Comparison of ENCODE assay signal across 1 cellular context in the genomic region with DNA sequence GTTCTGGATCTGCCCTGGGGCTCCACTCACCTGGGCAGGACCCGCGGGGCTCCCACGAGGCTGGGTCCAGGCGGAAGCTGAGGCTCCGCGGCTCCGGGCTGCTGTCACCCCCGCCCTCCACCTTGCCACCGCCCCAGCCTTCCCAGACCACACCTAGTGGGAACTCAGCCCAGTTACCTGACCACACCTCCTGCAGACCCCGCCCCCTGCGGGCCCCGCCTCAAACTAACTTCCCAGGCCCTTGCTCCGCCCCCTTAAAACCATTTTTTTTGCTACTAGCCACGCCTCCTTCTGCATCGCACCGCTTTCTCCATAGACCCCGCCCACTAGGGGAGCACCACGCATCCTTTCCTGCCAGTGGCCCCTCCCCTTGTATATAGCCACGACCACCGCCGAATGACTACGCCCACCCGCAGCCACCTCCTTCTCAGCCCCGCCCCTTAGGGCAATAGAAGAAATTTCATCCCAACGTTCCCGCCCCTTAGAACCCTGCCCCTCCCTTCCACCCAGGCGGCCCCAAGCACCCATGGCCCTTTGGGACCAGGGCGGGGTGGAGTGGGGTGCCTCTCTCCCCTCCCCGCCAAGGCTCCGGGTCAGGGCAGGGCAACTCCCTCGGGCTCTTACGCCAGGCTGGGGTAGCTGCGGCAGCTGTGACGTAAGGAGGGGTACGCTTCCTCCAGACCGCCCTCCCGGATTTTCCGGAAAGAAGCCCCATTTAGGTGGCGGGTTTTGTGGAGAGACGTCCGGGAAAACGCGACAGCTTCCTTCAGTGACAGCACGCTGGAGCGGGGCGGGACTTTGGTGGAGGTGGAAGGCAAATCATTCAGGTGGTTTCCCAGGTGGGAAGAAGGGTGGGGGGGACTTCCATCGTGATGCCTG.
TF ChIP-seq lines count a peak whose summit lies in the region.

A gene (minus strand): TSS at position 79 of the 879 bp plus-strand sequence. CDS start 3,687 bp downstream, outside the sequence.

TF ChIP-seq in GM12878, 131 proteins besides CTCF, POLR2A, EP300 and RAD21 (continued from another document):
- TF ChIP-seq, protein P1, sequence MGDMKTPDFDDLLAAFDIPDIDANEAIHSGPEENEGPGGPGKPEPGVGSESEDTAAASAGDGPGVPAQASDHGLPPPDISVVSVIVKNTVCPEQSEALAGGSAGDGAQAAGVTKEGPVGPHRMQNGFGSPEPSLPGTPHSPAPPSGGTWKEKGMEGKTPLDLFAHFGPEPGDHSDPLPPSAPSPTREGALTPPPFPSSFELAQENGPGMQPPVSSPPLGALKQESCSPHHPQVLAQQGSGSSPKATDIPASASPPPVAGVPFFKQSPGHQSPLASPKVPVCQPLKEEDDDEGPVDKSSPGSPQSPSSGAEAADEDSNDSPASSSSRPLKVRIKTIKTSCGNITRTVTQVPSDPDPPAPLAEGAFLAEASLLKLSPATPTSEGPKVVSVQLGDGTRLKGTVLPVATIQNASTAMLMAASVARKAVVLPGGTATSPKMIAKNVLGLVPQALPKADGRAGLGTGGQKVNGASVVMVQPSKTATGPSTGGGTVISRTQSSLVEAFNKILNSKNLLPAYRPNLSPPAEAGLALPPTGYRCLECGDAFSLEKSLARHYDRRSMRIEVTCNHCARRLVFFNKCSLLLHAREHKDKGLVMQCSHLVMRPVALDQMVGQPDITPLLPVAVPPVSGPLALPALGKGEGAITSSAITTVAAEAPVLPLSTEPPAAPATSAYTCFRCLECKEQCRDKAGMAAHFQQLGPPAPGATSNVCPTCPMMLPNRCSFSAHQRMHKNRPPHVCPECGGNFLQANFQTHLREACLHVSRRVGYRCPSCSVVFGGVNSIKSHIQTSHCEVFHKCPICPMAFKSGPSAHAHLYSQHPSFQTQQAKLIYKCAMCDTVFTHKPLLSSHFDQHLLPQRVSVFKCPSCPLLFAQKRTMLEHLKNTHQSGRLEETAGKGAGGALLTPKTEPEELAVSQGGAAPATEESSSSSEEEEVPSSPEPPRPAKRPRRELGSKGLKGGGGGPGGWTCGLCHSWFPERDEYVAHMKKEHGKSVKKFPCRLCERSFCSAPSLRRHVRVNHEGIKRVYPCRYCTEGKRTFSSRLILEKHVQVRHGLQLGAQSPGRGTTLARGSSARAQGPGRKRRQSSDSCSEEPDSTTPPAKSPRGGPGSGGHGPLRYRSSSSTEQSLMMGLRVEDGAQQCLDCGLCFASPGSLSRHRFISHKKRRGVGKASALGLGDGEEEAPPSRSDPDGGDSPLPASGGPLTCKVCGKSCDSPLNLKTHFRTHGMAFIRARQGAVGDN (IDR thresholded peaks at IDR 0.05) = no peak
- peak; percentile 66 for TF ChIP-seq EED (IDR thresholded peaks at IDR 0.05; ENCODE audit: low read depth)
- TF ChIP-seq GATAD2B (conservative IDR thresholded peaks at IDR 0.05; ENCODE audit: low read depth) = peak; percentile 60
- TF ChIP-seq, protein P2, sequence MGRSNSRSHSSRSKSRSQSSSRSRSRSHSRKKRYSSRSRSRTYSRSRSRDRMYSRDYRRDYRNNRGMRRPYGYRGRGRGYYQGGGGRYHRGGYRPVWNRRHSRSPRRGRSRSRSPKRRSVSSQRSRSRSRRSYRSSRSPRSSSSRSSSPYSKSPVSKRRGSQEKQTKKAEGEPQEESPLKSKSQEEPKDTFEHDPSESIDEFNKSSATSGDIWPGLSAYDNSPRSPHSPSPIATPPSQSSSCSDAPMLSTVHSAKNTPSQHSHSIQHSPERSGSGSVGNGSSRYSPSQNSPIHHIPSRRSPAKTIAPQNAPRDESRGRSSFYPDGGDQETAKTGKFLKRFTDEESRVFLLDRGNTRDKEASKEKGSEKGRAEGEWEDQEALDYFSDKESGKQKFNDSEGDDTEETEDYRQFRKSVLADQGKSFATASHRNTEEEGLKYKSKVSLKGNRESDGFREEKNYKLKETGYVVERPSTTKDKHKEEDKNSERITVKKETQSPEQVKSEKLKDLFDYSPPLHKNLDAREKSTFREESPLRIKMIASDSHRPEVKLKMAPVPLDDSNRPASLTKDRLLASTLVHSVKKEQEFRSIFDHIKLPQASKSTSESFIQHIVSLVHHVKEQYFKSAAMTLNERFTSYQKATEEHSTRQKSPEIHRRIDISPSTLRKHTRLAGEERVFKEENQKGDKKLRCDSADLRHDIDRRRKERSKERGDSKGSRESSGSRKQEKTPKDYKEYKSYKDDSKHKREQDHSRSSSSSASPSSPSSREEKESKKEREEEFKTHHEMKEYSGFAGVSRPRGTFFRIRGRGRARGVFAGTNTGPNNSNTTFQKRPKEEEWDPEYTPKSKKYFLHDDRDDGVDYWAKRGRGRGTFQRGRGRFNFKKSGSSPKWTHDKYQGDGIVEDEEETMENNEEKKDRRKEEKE (IDR thresholded peaks at IDR 0.05) = no peak
- peak; percentile 59 for TF ChIP-seq RUNX3 (IDR thresholded peaks at IDR 0.05; ENCODE audit: low read length)
- no peak for TF ChIP-seq MTA2 (IDR thresholded peaks at IDR 0.05; ENCODE audit: low read depth)
- peak; percentile 8; the same call in 1 of the 2 replicates for TF ChIP-seq DPF2 (IDR thresholded peaks at IDR 0.05)
- TF ChIP-seq, protein P3, sequence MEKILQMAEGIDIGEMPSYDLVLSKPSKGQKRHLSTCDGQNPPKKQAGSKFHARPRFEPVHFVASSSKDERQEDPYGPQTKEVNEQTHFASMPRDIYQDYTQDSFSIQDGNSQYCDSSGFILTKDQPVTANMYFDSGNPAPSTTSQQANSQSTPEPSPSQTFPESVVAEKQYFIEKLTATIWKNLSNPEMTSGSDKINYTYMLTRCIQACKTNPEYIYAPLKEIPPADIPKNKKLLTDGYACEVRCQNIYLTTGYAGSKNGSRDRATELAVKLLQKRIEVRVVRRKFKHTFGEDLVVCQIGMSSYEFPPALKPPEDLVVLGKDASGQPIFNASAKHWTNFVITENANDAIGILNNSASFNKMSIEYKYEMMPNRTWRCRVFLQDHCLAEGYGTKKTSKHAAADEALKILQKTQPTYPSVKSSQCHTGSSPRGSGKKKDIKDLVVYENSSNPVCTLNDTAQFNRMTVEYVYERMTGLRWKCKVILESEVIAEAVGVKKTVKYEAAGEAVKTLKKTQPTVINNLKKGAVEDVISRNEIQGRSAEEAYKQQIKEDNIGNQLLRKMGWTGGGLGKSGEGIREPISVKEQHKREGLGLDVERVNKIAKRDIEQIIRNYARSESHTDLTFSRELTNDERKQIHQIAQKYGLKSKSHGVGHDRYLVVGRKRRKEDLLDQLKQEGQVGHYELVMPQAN (conservative IDR thresholded peaks at IDR 0.05) = no peak
- TF ChIP-seq CREB1 (IDR thresholded peaks at IDR 0.05; ENCODE audit: low read depth) = peak; percentile 94
- TF ChIP-seq BHLHE40 (IDR thresholded peaks at IDR 0.05; ENCODE audit: borderline replicate concordance in 1 of 2, low read depth in 2 of 2, low read length in 1 of 2) = peak in 1 of 2 experiments; percentile 38; a peak in 1 of 4 replicates
- TF ChIP-seq SP1 (IDR thresholded peaks at IDR 0.05; ENCODE audit: low read depth, low read length) = peak; percentile 40
- TF ChIP-seq, protein P4, sequence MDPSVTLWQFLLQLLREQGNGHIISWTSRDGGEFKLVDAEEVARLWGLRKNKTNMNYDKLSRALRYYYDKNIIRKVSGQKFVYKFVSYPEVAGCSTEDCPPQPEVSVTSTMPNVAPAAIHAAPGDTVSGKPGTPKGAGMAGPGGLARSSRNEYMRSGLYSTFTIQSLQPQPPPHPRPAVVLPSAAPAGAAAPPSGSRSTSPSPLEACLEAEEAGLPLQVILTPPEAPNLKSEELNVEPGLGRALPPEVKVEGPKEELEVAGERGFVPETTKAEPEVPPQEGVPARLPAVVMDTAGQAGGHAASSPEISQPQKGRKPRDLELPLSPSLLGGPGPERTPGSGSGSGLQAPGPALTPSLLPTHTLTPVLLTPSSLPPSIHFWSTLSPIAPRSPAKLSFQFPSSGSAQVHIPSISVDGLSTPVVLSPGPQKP (IDR thresholded peaks at IDR 0.05; ENCODE audit: low read depth, low read length) = no peak
- TF ChIP-seq KAT2A (conservative IDR thresholded peaks at IDR 0.05; ENCODE audit: control insufficient read depth, low read depth, low read length) = no peak
